ENCODE assay signal across 24 cellular contexts in the genomic region with DNA sequence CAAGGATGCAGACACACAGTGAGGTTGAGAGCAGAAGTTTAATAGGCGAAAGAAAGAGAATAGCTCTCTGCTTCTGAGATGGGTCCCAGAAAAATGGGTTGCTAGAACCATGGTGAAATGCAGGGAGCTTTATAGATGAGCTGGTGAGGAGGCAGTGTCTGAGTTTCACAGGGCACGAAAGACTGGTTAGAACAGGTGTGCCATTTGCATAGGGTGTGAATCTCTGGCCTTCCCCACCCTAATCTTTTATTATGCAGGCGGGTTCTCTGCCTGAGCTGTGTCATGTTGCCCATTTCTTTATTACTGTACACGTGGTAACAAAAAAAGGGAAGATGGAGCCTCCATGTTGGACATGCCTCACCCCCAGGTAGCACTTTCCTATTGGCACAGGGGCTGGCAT.
"Had no signal": no experiment of that assay in that cellular context is flagged by ENCODE, and none has a peak within 500 bp of the region (broad histone marks: within the 10 kb centered on the region; RNA-seq: fewer than 3 reads in every experiment).

No MANE protein-coding gene starts in this region.

- H2AFZ ChIP-seq: neural progenitor cell had no signal

- H3K9me3 ChIP-seq: left lung, right lobe of liver, testis had no signal

- H3K27ac Mint-ChIP-seq: activated B cell treated with CpG ODN at 0.5 μM for 24 hours; activated CD4-positive, alpha-beta T cell treated with anti-CD3 and anti-CD28 coated beads for 36 hours; activated naive CD4-positive, alpha-beta T cell treated with anti-CD3 and anti-CD28 coated beads for 36 hours; activated naive CD8-positive, alpha-beta T cell treated with anti-CD3 and anti-CD28 coated beads, Interleukin-2, amount 10 ng/mL, durations not matched to agents 7 days and 5 days; neural progenitor cell; T-helper 1 cell treated with Interleukin-12 subunit alpha and Interleukin-12 subunit beta and Interleukin-4 antibody, amounts not matched to agents 30 μg/mL and 1 μg/mL, for 36 hours; type B pancreatic cell had no signal

- DNase-seq: activated B cell treated with CpG ODN at 0.5 μM for 24 hours; activated CD4-positive, alpha-beta T cell treated with anti-CD3 and anti-CD28 coated beads for 36 hours; activated CD4-positive, alpha-beta T cell treated with anti-CD3 and anti-CD28 coated beads, Interleukin-2, amount 50 U/mL, for 4 hours; activated effector memory CD4-positive, alpha-beta T cell treated with Interleukin-2 at 50 U/mL for 16 hours; activated naive CD4-positive, alpha-beta T cell treated with anti-CD3 and anti-CD28 coated beads for 36 hours; activated naive CD8-positive, alpha-beta T cell treated with anti-CD3 and anti-CD28 coated beads, Interleukin-2, amount 10 ng/mL, durations not matched to agents 7 days and 5 days; activated T-cell treated with anti-CD3 and anti-CD28 coated beads, Interleukin-2, amount 50 U/mL, for 48 hours; amygdala; cerebellar nuclear complex; erythroblast; foreskin melanocyte; left lung; naive thymus-derived CD8-positive, alpha-beta T cell; posterior cingulate gyrus; right lobe of liver; stimulated activated CD4-positive, alpha-beta T cell treated with anti-CD3 and anti-CD28 coated beads, Interleukin-15, amount 100 ng/mL, for 24 hours; stimulated activated CD4-positive, alpha-beta T cell treated with anti-CD3 and anti-CD28 coated beads, Interleukin-4, amount 100 ng/mL, for 1 hour; stimulated activated naive CD4-positive, alpha-beta T cell; testis had no signal

- H3K36me3 Mint-ChIP-seq: activated naive CD8-positive, alpha-beta T cell treated with anti-CD3 and anti-CD28 coated beads, Interleukin-2, amount 10 ng/mL, durations not matched to agents 7 days and 5 days; naive thymus-derived CD8-positive, alpha-beta T cell; neural progenitor cell; type B pancreatic cell had no signal

- H3K4me1 ChIP-seq: left lung, neural progenitor cell, right lobe of liver, testis had no signal

- H3K9ac ChIP-seq: neural progenitor cell had no signal

- H3K4me3 ChIP-seq: left lung, lung, neural progenitor cell, right lobe of liver, smooth muscle cell, testis had no signal

- H3K4me3 Mint-ChIP-seq: activated B cell treated with CpG ODN at 0.5 μM for 24 hours; activated CD4-positive, alpha-beta T cell treated with anti-CD3 and anti-CD28 coated beads for 36 hours; activated naive CD4-positive, alpha-beta T cell treated with anti-CD3 and anti-CD28 coated beads for 36 hours; activated naive CD8-positive, alpha-beta T cell treated with anti-CD3 and anti-CD28 coated beads, Interleukin-2, amount 10 ng/mL, durations not matched to agents 7 days and 5 days; naive thymus-derived CD8-positive, alpha-beta T cell; neural progenitor cell; T-helper 1 cell treated with Interleukin-12 subunit alpha and Interleukin-12 subunit beta and Interleukin-4 antibody, amounts not matched to agents 30 μg/mL and 1 μg/mL, for 36 hours; type B pancreatic cell had no signal

- H3K27ac ChIP-seq: left lung, neural progenitor cell, right lobe of liver, testis had no signal

- H3K27me3 Mint-ChIP-seq: activated B cell treated with CpG ODN at 0.5 μM for 24 hours; activated CD4-positive, alpha-beta T cell treated with anti-CD3 and anti-CD28 coated beads for 36 hours; naive thymus-derived CD8-positive, alpha-beta T cell; type B pancreatic cell had no signal

- H3K4me1 Mint-ChIP-seq: activated naive CD8-positive, alpha-beta T cell treated with anti-CD3 and anti-CD28 coated beads, Interleukin-2, amount 10 ng/mL, durations not matched to agents 7 days and 5 days; naive thymus-derived CD8-positive, alpha-beta T cell had no signal

- H3K27me3 ChIP-seq: left lung, neural progenitor cell, right lobe of liver, testis had no signal

- ATAC-seq: activated CD4-positive, alpha-beta T cell treated with anti-CD3 and anti-CD28 coated beads for 36 hours; left lung; naive thymus-derived CD8-positive, alpha-beta T cell; right lobe of liver had no signal

- H3K36me3 ChIP-seq: left lung, neural progenitor cell, right lobe of liver had no signal

- H3K9me3 Mint-ChIP-seq: activated B cell treated with CpG ODN at 0.5 μM for 24 hours; activated naive CD4-positive, alpha-beta T cell treated with anti-CD3 and anti-CD28 coated beads for 36 hours; activated naive CD8-positive, alpha-beta T cell treated with anti-CD3 and anti-CD28 coated beads, Interleukin-2, amount 10 ng/mL, durations not matched to agents 7 days and 5 days; naive thymus-derived CD8-positive, alpha-beta T cell; neural progenitor cell; T-helper 1 cell treated with Interleukin-12 subunit alpha and Interleukin-12 subunit beta and Interleukin-4 antibody, amounts not matched to agents 30 μg/mL and 1 μg/mL, for 36 hours; type B pancreatic cell had no signal

- H3K4me2 ChIP-seq: neural progenitor cell, smooth muscle cell had no signal
